In the genomic region with DNA sequence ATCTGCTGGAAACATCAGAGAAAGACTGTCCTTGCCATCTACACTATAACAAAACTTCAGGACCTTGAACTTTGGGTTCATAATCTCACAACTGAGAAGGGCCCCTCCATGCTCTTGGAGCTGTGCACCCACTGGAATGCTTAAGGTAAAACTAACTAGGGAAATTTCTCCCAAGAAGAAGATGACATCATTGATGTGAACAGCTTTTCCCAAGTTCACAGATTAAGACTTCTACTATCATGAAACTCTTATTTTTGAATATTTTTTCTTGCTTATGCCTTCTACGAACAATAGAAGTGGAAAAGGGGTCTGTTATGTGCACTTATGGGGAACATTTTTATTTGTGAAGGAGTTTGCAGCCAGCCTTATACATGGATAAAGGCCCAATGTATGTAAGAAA, we compare ENCODE assay signal across 1 cellular context.
TF ChIP-seq lines count a peak whose summit lies in the region.

No MANE protein-coding gene starts in this region.

TF ChIP-seq in HEK293, 187 proteins besides CTCF, POLR2A, EP300 and RAD21:
- TF ChIP-seq, protein P1, sequence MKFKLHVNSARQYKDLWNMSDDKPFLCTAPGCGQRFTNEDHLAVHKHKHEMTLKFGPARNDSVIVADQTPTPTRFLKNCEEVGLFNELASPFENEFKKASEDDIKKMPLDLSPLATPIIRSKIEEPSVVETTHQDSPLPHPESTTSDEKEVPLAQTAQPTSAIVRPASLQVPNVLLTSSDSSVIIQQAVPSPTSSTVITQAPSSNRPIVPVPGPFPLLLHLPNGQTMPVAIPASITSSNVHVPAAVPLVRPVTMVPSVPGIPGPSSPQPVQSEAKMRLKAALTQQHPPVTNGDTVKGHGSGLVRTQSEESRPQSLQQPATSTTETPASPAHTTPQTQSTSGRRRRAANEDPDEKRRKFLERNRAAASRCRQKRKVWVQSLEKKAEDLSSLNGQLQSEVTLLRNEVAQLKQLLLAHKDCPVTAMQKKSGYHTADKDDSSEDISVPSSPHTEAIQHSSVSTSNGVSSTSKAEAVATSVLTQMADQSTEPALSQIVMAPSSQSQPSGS (tag by site-specific recombination; IDR thresholded peaks at IDR 0.05; ENCODE audit: low read depth) = peak; percentile 70
- TF ChIP-seq ZNF404 (tag by site-specific recombination; IDR thresholded peaks at IDR 0.05) = no peak
TF ChIP-seq in HEK293: peak in this region for 1.
